ENCODE assay signal across 8 cellular contexts in genomic region chr11:108222686-108223448, GRCh38. TPM values are rescaled to one million over a fixed set of nuclear protein-coding genes. Genes with fewer than 3 reads are reported as not detected.
DNase-seq lines count a peak whose midpoint lies in the region; ATAC-seq and TF ChIP-seq lines count a peak whose summit lies in the region.

ATM (plus strand) TSS chr11:108223067; CDS start chr11:108227625, 4,558 bp downstream.

- peak within 1 kb of the TSS; percentile 88 for H3K27ac ChIP-seq in parathyroid adenoma
- peak within 1 kb of the TSS; percentile 91 to 96 (median 94) for H3K27ac ChIP-seq in transverse colon

- in situ Hi-C loops in transverse colon (cut with MboI; ENCODE audit: low pct_ligation_motif_present in 1 of 4, low pct_unique_long_range_greater_than_20kb in 1 of 4, low sequenced_read_pairs in 3 of 4): loop anchor here in 2 of 4 donors (10.0 to 25.0 kb wide), 4 partner anchors 98 to 442 kb away; partner anchors contain the start of genes DDX10 (in 2 of the 2), ACAT1 (in 1 of the 2) and C11orf65 (in 1 of the 2)

- H3K9me3 ChIP-seq in parathyroid adenoma (ENCODE audit: control insufficient read depth, low read length): no peaks in the 10 kb centered on the region
- no peaks in the 10 kb centered on the region for H3K9me3 ChIP-seq in transverse colon

- no peak for TF ChIP-seq EP300 in transverse colon (IDR thresholded peaks at IDR 0.05; ENCODE audit: low read depth)

- H3K79me2 ChIP-seq in parathyroid adenoma: peaks cover 19% of the 10 kb centered on the region

- 0% methylated on average over 2 to 64 of the region's 64 CpGs for WGBS in transverse colon (ENCODE audit: low coverage in 1 of 2), 2 donors

- peak within 1 kb of the TSS; percentile 37 for H3K9ac ChIP-seq in parathyroid adenoma

- peak; percentile 86 for ATAC-seq in HG02642 (IDR thresholded peaks at IDR 0.05; ENCODE audit: poor library complexity, unreplicated experiment)
- peak; percentile 97 for ATAC-seq in Right ventricle myocardium superior (ENCODE audit: poor library complexity)

- H3K27me3 ChIP-seq in parathyroid adenoma (ENCODE audit: control insufficient read depth, insufficient read depth, low read length) (no peaks in the 10 kb centered on the region), transverse colon (no peaks in the 10 kb centered on the region)

- H3K4me1 ChIP-seq in parathyroid adenoma (peaks cover 5% of the 10 kb centered on the region), transverse colon (peaks cover 8 to 63% (median 29%) of the 10 kb centered on the region in 4 donors)

- H3K36me3 ChIP-seq in parathyroid adenoma (ENCODE audit: control insufficient read depth, insufficient read depth, low read length) (no peaks in the 10 kb centered on the region), transverse colon (peaks cover 0 to 4% (median 0%) of the 10 kb centered on the region in 4 donors)

- TF ChIP-seq POLR2A in transverse colon (IDR thresholded peaks at IDR 0.05): peak; percentile 3

- H2AFZ ChIP-seq in parathyroid adenoma: peak within 1 kb of the TSS; percentile 90

- intact Hi-C loops in Right ventricle myocardium superior (cut with DNase I) (no loop called here), transverse colon (cut with DNase I; ENCODE audit: low total_unique reads) (loop anchor here (5.0 kb wide), 1 partner anchor 106 kb away; no protein-coding TSS in a partner anchor)

- peak within 1 kb of the TSS; percentile 72 for H3K4me2 ChIP-seq in parathyroid adenoma (ENCODE audit: low read length)

- TF ChIP-seq CTCF in GM12865 (IDR thresholded peaks at IDR 0.05; ENCODE audit: insufficient read depth, low read depth, low read length, missing control alignments) (peak; percentile 82), parathyroid adenoma (IDR thresholded peaks at IDR 0.05) (peak; percentile 58), transverse colon (IDR thresholded peaks at IDR 0.05) (peak; percentile 60 to 90 (median 69))

- DNase-seq in GM12865 (ENCODE audit: low read depth): peak; percentile 99
- DNase-seq in NCI-H1105 (lab: John Stamatoyannopoulos, UW): peak; percentile 98
- DNase-seq in SKM-1 treated with dmso at 0.1 percent for 144 hours (lab: John Stamatoyannopoulos, UW; ENCODE audit: unreplicated experiment): peak; percentile 100
- DNase-seq in activated naive CD8-positive, alpha-beta T cell treated with anti-CD3 and anti-CD28 coated beads, Interleukin-2, amount 50 U/mL, for 16 hours (ENCODE audit: low read depth, low spot score): peak; percentile 96
- DNase-seq in Right ventricle myocardium superior: peak; percentile 100
- peak; percentile 99 for DNase-seq in transverse colon

- H3K4me3 ChIP-seq in GM12865 (ENCODE audit: low read depth, low read length) (peak within 1 kb of the TSS; percentile 96), parathyroid adenoma (ENCODE audit: low read depth, low read length) (peak within 1 kb of the TSS; percentile 72), transverse colon (peak within 1 kb of the TSS; percentile 56 to 92 (median 72))

RNA-seq across cellular contexts. Expression of gene ATM, which starts in this region (rescaled TPM):
- total RNA-seq in Right ventricle myocardium superior (27.1 TPM), transverse colon (100 to 1,000 TPM in 2 of 4 donors, 10 to 100 TPM in 2; 31.7 to 135 (median 88.5) TPM)

Comparison
In these comparisons a context has a peak if more than half of its experiments do, and no peak if none do; other contexts are left out.
1. Peak in every context shown above with its lines: DNase-seq, ATAC-seq, H3K4me3 ChIP-seq and H3K27ac ChIP-seq.